In the genomic region with DNA sequence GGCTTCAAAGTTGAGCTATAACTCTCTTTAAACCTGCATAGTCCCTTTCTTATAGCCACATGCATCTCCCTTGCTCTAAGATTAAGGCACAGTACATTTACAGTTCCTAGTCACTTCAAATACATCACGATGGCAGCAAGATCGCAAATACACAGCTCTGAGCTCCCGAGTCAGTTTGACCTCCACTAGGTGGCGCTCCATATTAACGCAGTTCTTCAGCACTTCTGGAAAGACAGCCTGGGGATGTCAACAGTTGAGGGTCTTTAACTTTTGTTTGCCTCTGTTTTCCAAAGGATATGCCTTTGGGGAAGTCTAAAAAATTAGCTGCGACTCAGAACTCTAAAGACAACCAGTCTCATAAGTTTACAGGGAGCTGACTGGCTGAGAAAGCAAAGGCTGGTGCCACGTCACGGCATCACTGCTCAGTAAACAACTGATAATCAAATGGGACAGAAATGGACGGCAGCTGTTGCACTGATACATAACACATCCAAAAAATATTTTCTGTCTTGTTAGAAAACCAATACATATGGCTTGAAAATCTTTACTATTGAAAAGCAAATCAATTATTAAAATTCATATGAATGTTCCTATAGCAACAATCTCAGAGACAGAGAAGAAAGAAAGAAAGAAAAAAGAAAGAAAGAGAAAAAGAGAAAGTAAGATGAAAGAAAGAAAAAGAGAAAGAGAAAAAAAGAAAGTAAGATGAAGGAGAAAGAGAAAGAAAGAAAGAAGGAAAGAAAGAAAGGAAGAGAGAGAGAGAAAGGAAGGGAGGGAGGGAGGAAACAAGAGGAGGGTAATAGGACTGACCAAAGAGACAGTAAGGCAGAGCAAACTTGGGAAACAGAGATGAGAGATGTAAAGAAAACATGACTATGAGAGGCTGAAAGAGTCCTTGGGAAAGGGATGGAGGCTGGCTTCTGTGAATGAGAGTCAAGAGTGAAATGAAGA, we compare ENCODE assay signal across 8 cellular contexts.
A peak's percentile ranks its signal among the peaks of the same experiment; 100 is the strongest.
DNase-seq lines count a peak whose midpoint lies in the region; ATAC-seq, FAIRE-seq and TF ChIP-seq lines count a peak whose summit lies in the region.

No MANE protein-coding gene starts in this region.

- intact Hi-C loops in natural killer cell (cut with micrococcal nuclease), result loop anchor here (5.0 kb wide), 1 partner anchor 1836 kb away; no protein-coding TSS in a partner anchor
- intact Hi-C loops in pancreas (cut with DNase I), result loop anchor here in 1 of 3 donors (10.0 kb wide), 1 partner anchor 1839 kb away; no protein-coding TSS in a partner anchor

- no peak overlapping the region for H3K4me3 Mint-ChIP-seq in natural killer cell
- H3K4me3 Mint-ChIP-seq in natural killer cell treated with Interleukin-12 subunit alpha and Interleukin-12 subunit beta and Interleukin-15 and Interleukin-18, amount 100 ng/mL, for 72 hours, result no peak overlapping the region

- in situ Hi-C loops in HAP-1 (cut with MboI; ENCODE audit: low sequenced_read_pairs), result no loop called here

- H3K36me3 Mint-ChIP-seq in natural killer cell, result no peaks in the 10 kb centered on the region
- H3K36me3 Mint-ChIP-seq in natural killer cell treated with Interleukin-12 subunit alpha and Interleukin-12 subunit beta and Interleukin-15 and Interleukin-18, amount 100 ng/mL, for 72 hours, result no peaks in the 10 kb centered on the region

- H3K4me3 ChIP-seq in HAP-1, result no peak overlapping the region
- H3K4me3 ChIP-seq in MM.1S (ENCODE audit: low read length), result no peak overlapping the region
- no peak overlapping the region for H3K4me3 ChIP-seq in pancreas

- no peak overlapping the region for H3K4me2 ChIP-seq in MM.1S (ENCODE audit: low read depth, low read length)

- H3K79me2 ChIP-seq in MM.1S (ENCODE audit: low read length), result no peaks in the 10 kb centered on the region

- H3F3A ChIP-seq in MM.1S (ENCODE audit: insufficient read depth, low read length), result no peaks in the 10 kb centered on the region

- H2AFZ ChIP-seq in MM.1S (ENCODE audit: low read length), result 0 out of 2 replicates have a peak overlapping the region, but pooled peaks have one; percentile 38

- peaks cover 2 to 24% of the 10 kb centered on the region in 2 donors for H3K27me3 Mint-ChIP-seq in natural killer cell (ENCODE audit: low read depth in 2 of 2)
- peaks cover 2 to 10% of the 10 kb centered on the region in 2 donors for H3K27me3 Mint-ChIP-seq in natural killer cell treated with Interleukin-12 subunit alpha and Interleukin-12 subunit beta and Interleukin-15 and Interleukin-18, amount 100 ng/mL, for 72 hours

- H3K4me1 ChIP-seq in HAP-1 (no peaks in the 10 kb centered on the region), MM.1S (ENCODE audit: low read length) (no peaks in the 10 kb centered on the region), pancreas (no peaks in the 10 kb centered on the region)

- H3K36me3 ChIP-seq in HAP-1 (replicated peaks) (no peaks in the 10 kb centered on the region), MM.1S (replicated peaks; ENCODE audit: insufficient read depth, low read length) (no peaks in the 10 kb centered on the region), pancreas (no peaks in the 10 kb centered on the region)

- no peaks in the 10 kb centered on the region for H3K9me2 ChIP-seq in MM.1S (replicated peaks; ENCODE audit: insufficient read depth, low read length)

- peak; percentile 19 for DNase-seq in natural killer cell
- DNase-seq in natural killer cell treated with Interleukin-12 subunit alpha and Interleukin-12 subunit beta and Interleukin-15 and Interleukin-18, amount 100 ng/mL, for 72 hours (ENCODE audit: low spot score), result no peak
- DNase-seq in HAP-1 (ENCODE audit: low spot score in 2 of 2), result peak; percentile 38 to 76
- peak; percentile 64 for DNase-seq in MM.1S
- DNase-seq in germinal center (ENCODE audit: low spot score), result peak; percentile 10
- peak in 4 of 6 donors; percentile 35 to 60 (median 42) for DNase-seq in pancreas
- no peak for DNase-seq in omental fat pad (ENCODE audit: low spot score)

- H3K9ac ChIP-seq in MM.1S (ENCODE audit: low read length), result no peak overlapping the region

- WGBS in pancreas, 2 donors, result 6 to 8% methylated on average over 9 of the region's 9 CpGs

- H3K4me1 Mint-ChIP-seq in natural killer cell, result peaks cover 0 to 8% of the 10 kb centered on the region in 2 donors
- H3K4me1 Mint-ChIP-seq in natural killer cell treated with Interleukin-12 subunit alpha and Interleukin-12 subunit beta and Interleukin-15 and Interleukin-18, amount 100 ng/mL, for 72 hours (ENCODE audit: low read depth in 2 of 2), result no peaks in the 10 kb centered on the region

- TF ChIP-seq CTCF in natural killer cell (IDR thresholded peaks at IDR 0.05) (peak; percentile 69), MM.1S (IDR thresholded peaks at IDR 0.05; ENCODE audit: low read length) (peak; percentile 85), VCaP (conservative IDR thresholded peaks at IDR 0.05) (peak; percentile 85), pancreas (IDR thresholded peaks at IDR 0.05) (peak; percentile 47 to 76 (median 70)), omental fat pad (IDR thresholded peaks at IDR 0.05) (no peak)

- ATAC-seq in natural killer cell (peak in 1 of 3 donors; percentile 60), pancreas (peak; percentile 56 to 80 (median 71)), omental fat pad (ENCODE audit: low FRiP score) (no peak)
- no peak for ATAC-seq in natural killer cell treated with Interleukin-12 subunit alpha and Interleukin-12 subunit beta and Interleukin-15 and Interleukin-18, amount 100 ng/mL, for 72 hours

- H4K20me1 ChIP-seq in MM.1S (ENCODE audit: insufficient read depth, low read length), result no peaks in the 10 kb centered on the region

- no peak for FAIRE-seq in pancreas (lab: Jason Lieb, UNC)

- no peak overlapping the region for H3K27ac Mint-ChIP-seq in natural killer cell
- H3K27ac Mint-ChIP-seq in natural killer cell treated with Interleukin-12 subunit alpha and Interleukin-12 subunit beta and Interleukin-15 and Interleukin-18, amount 100 ng/mL, for 72 hours, result no peak overlapping the region

- no peaks in the 10 kb centered on the region for H3K9me3 Mint-ChIP-seq in natural killer cell
- H3K9me3 Mint-ChIP-seq in natural killer cell treated with Interleukin-12 subunit alpha and Interleukin-12 subunit beta and Interleukin-15 and Interleukin-18, amount 100 ng/mL, for 72 hours, result no peaks in the 10 kb centered on the region

- H3K9me3 ChIP-seq in HAP-1 (no peaks in the 10 kb centered on the region), MM.1S (replicated peaks; ENCODE audit: insufficient read depth, low read length) (no peaks in the 10 kb centered on the region), pancreas (no peaks in the 10 kb centered on the region)

- H3K27ac ChIP-seq in MM.1S (ENCODE audit: low read length), result no peak overlapping the region
- H3K27ac ChIP-seq in VCaP, result no peak overlapping the region
- no peak overlapping the region for H3K27ac ChIP-seq in pancreas

- H3K27me3 ChIP-seq in HAP-1 (ENCODE audit: low read depth) (no peaks in the 10 kb centered on the region), MM.1S (replicated peaks; ENCODE audit: insufficient read depth, low read length) (no peaks in the 10 kb centered on the region), pancreas (no peaks in the 10 kb centered on the region)

Comparison
In these comparisons a context has a peak if more than half of its experiments do, and no peak if none do; other contexts are left out.
1. DNase-seq: peak in natural killer cell (single experiment), HAP-1 (2 of 2), MM.1S (single experiment), germinal center (single experiment) and pancreas (4 of 6); none in natural killer cell treated with Interleukin-12 subunit alpha and Interleukin-12 subunit beta and Interleukin-15 and Interleukin-18, amount 100 ng/mL, for 72 hours (single experiment) and omental fat pad (single experiment).
2. ATAC-seq: peak in pancreas (4 of 4); none in natural killer cell treated with Interleukin-12 subunit alpha and Interleukin-12 subunit beta and Interleukin-15 and Interleukin-18, amount 100 ng/mL, for 72 hours (0 of 2) and omental fat pad (single experiment).
3. CTCF ChIP-seq: peak in natural killer cell (single experiment), MM.1S (single experiment), VCaP (single experiment) and pancreas (4 of 4); none in omental fat pad (0 of 3).